In the genomic region with DNA sequence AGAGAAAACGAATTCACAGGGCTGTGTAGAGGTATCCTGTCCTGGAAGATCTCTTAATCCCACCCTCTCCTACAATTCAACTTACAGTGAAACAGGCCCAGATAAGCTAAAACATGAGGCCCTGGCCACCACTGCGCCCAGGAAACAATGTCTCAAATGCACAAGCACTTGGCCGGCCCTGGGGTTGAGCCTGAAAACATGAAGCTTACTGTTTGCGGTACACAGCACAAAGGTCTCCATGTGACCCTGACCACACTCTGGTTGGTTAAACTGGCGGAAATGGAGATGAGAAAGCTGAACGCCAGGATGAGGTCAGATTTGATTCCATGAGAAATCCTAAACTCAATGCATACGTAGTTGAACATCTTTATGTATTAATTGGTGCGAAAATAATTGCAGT, we compare ENCODE assay signal across 18 cellular contexts.
"Had no signal": no experiment of that assay in that cellular context is flagged by ENCODE, and none has a peak within 500 bp of the region (broad histone marks: within the 10 kb centered on the region; RNA-seq: fewer than 3 reads in every experiment).

No MANE protein-coding gene starts in this region.

- H3K27ac Mint-ChIP-seq: activated naive CD8-positive, alpha-beta T cell treated with anti-CD3 and anti-CD28 coated beads, Interleukin-2, amount 10 ng/mL, durations not matched to agents 7 days and 5 days; nephron; progenitor cell of endocrine pancreas had no signal

- DNase-seq: activated naive CD8-positive, alpha-beta T cell treated with anti-CD3 and anti-CD28 coated beads, Interleukin-2, amount 10 ng/mL, durations not matched to agents 7 days and 5 days; anterior cingulate cortex; brain microvascular endothelial cell; cortex of kidney; effector CD4-positive, alpha-beta T cell; foreskin fibroblast; Right ventricle myocardium superior; stimulated activated CD4-positive, alpha-beta T cell treated with anti-CD3 and anti-CD28 coated beads, Interleukin-4, amount 100 ng/mL, for 1 hour; stimulated activated naive CD4-positive, alpha-beta T cell; upper lobe of left lung had no signal

- H3K27me3 ChIP-seq: brain microvascular endothelial cell, right atrium auricular region, suprapubic skin, upper lobe of left lung had no signal

- H3K9me3 ChIP-seq: right atrium auricular region, suprapubic skin, upper lobe of left lung had no signal

- H3K9me3 Mint-ChIP-seq: activated naive CD8-positive, alpha-beta T cell treated with anti-CD3 and anti-CD28 coated beads, Interleukin-2, amount 10 ng/mL, durations not matched to agents 7 days and 5 days; central memory CD8-positive, alpha-beta T cell; nephron had no signal

- H3K27me3 Mint-ChIP-seq: activated naive CD8-positive, alpha-beta T cell treated with anti-CD3 and anti-CD28 coated beads, Interleukin-2, amount 10 ng/mL, durations not matched to agents 7 days and 5 days; central memory CD8-positive, alpha-beta T cell; progenitor cell of endocrine pancreas had no signal

- H3K4me3 ChIP-seq: right atrium auricular region, SK-N-MC, skin epidermis, suprapubic skin, upper lobe of left lung had no signal

- H3K4me1 ChIP-seq: right atrium auricular region, suprapubic skin, upper lobe of left lung had no signal

- H3K4me3 Mint-ChIP-seq: activated naive CD8-positive, alpha-beta T cell treated with anti-CD3 and anti-CD28 coated beads, Interleukin-2, amount 10 ng/mL, durations not matched to agents 7 days and 5 days; central memory CD8-positive, alpha-beta T cell; nephron had no signal

- FAIRE-seq: endothelial cell of umbilical vein had no signal

- H3K27ac ChIP-seq: brain microvascular endothelial cell, right atrium auricular region, SK-N-MC, skin epidermis, suprapubic skin, upper lobe of left lung had no signal

- H3K4me1 Mint-ChIP-seq: nephron had no signal
